8 cellular contexts compared by ENCODE assay signal in the genomic region with DNA sequence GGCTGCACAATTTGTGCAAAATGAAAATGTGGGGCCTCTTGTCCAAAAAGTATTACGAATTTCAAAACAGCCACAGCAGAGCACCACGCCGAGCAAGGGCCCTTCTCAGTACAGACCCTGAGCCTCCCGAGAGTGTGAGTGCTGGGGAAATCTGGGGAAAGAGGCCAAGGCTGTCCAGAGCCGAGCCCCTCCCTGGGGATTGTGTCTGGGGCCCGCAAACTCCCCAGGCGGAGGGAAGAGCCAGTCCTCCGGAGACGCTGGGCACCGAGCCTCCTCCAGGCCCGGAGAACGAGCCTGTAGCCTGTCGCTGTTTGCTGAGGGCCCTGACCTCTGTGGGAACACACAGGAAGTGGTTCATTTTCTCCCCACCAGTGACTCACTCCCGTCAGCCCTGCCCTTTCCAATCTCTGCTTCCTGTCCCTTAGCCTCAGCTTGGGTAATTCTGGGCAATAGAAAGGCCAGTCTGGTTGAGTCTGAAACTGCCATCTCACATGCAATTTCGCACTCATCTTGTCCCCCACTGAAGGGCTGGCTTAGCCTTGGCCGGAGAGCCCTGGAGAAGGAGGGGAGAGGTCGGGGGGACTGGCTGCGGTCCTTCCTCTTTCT. TPM values are rescaled to one million over a fixed set of nuclear protein-coding genes. Genes with fewer than 3 reads are reported as not detected.
DNase-seq lines count a peak whose midpoint lies in the region; ATAC-seq and TF ChIP-seq lines count a peak whose summit lies in the region.

No MANE protein-coding gene starts in this region.

- H3K36me3 Mint-ChIP-seq in HFFc6 (ENCODE audit: low read depth), result no peaks in the 10 kb centered on the region
- H3K36me3 Mint-ChIP-seq in activated CD4-positive, alpha-beta memory T cell treated with anti-CD3 and anti-CD28 coated beads for 36 hours, result peaks cover 1% of the 10 kb centered on the region
- peaks cover 17% of the 10 kb centered on the region for H3K36me3 Mint-ChIP-seq in stimulated activated effector memory CD8-positive, alpha-beta T cell treated with anti-CD3 and anti-CD28 coated beads, Interleukin-12 subunit alpha, Interleukin-12 subunit beta, amount 100 ng/mL, for 72 hours

- H3K27me3 ChIP-seq in effector memory CD4-positive, alpha-beta T cell (replicated peaks; ENCODE audit: control insufficient read depth, insufficient read depth, low read length, poor library complexity, severe bottlenecking), result no peaks in the 10 kb centered on the region
- no peaks in the 10 kb centered on the region for H3K27me3 ChIP-seq in muscle layer of duodenum (ENCODE audit: low read depth, low read length)

- POLR2A ChIA-PET in activated CD4-positive, alpha-beta memory T cell treated with anti-CD3 and anti-CD28 coated beads for 36 hours (lab: Charles Lee), result interaction anchor here (1.0 kb wide), 1 partner anchor 12 kb away, joined by 3 read pairs; no protein-coding TSS in a partner anchor

- H3K4me1 Mint-ChIP-seq in HFFc6 (ENCODE audit: low read depth), result peaks cover 23% of the 10 kb centered on the region
- H3K4me1 Mint-ChIP-seq in activated CD4-positive, alpha-beta memory T cell treated with anti-CD3 and anti-CD28 coated beads for 36 hours (ENCODE audit: low read depth), result peaks cover 25% of the 10 kb centered on the region
- peaks cover 29% of the 10 kb centered on the region for H3K4me1 Mint-ChIP-seq in stimulated activated effector memory CD8-positive, alpha-beta T cell treated with anti-CD3 and anti-CD28 coated beads, Interleukin-12 subunit alpha, Interleukin-12 subunit beta, amount 100 ng/mL, for 72 hours

- H3K9me3 ChIP-seq in effector memory CD4-positive, alpha-beta T cell (ENCODE audit: control insufficient read depth, low read length), result no peaks in the 10 kb centered on the region
- H3K9me3 ChIP-seq in muscle layer of duodenum (ENCODE audit: control insufficient read depth in 1 of 2, low read length in 2 of 2), result no peaks in the 10 kb centered on the region

- DNase-seq in GM13976 (ENCODE audit: low spot score), result peak; percentile 88
- peak; percentile 92 for DNase-seq in HFFc6
- peak; percentile 35 for DNase-seq in NCI-H2029 (lab: John Stamatoyannopoulos, UW)
- peak; percentile 91 for DNase-seq in activated CD4-positive, alpha-beta memory T cell treated with anti-CD3 and anti-CD28 coated beads for 36 hours
- peak; percentile 45 to 55 (median 46) for DNase-seq in effector memory CD4-positive, alpha-beta T cell
- DNase-seq in stimulated activated effector memory CD8-positive, alpha-beta T cell treated with anti-CD3 and anti-CD28 coated beads, Interleukin-12 subunit alpha, Interleukin-12 subunit beta, amount 100 ng/mL, for 72 hours (ENCODE audit: low spot score in 2 of 2), result peak; percentile 65 to 92
- no peak for DNase-seq in NCI-H1694 (lab: John Stamatoyannopoulos, UW)

- H3K36me3 ChIP-seq in effector memory CD4-positive, alpha-beta T cell (ENCODE audit: control insufficient read depth, insufficient read depth, low read length), result no peaks in the 10 kb centered on the region
- H3K36me3 ChIP-seq in muscle layer of duodenum (ENCODE audit: control insufficient read depth in 1 of 2, insufficient read depth in 2 of 2, low read length in 2 of 2), result no peaks in the 10 kb centered on the region

- CTCF ChIA-PET in activated CD4-positive, alpha-beta memory T cell treated with anti-CD3 and anti-CD28 coated beads for 36 hours (lab: Charles Lee), result interaction anchor here (0.7 to 4.9 kb wide), 10 partner anchors 12 to 1034 kb away, joined by 3 to 34 read pairs (median 4); no protein-coding TSS in a partner anchor

- H3K27ac Mint-ChIP-seq in HFFc6, result peak overlapping the region; percentile 100
- peak overlapping the region; percentile 91 for H3K27ac Mint-ChIP-seq in activated CD4-positive, alpha-beta memory T cell treated with anti-CD3 and anti-CD28 coated beads for 36 hours
- H3K27ac Mint-ChIP-seq in stimulated activated effector memory CD8-positive, alpha-beta T cell treated with anti-CD3 and anti-CD28 coated beads, Interleukin-12 subunit alpha, Interleukin-12 subunit beta, amount 100 ng/mL, for 72 hours, result peak overlapping the region; percentile 88

- H3K4me3 ChIP-seq in effector memory CD4-positive, alpha-beta T cell (ENCODE audit: insufficient read depth, low read depth, low read length, poor library complexity, severe bottlenecking), result peak overlapping the region; percentile 26
- H3K4me3 ChIP-seq in muscle layer of duodenum (ENCODE audit: low read depth in 1 of 2, low read length in 2 of 2), result peak overlapping the region; percentile 21 to 36

- peak; percentile 97 for ATAC-seq in stimulated activated effector memory CD8-positive, alpha-beta T cell treated with anti-CD3 and anti-CD28 coated beads, Interleukin-12 subunit alpha, Interleukin-12 subunit beta, amount 100 ng/mL, for 72 hours

- peak overlapping the region; percentile 90 for H3K4me3 Mint-ChIP-seq in HFFc6
- H3K4me3 Mint-ChIP-seq in activated CD4-positive, alpha-beta memory T cell treated with anti-CD3 and anti-CD28 coated beads for 36 hours, result peak overlapping the region; percentile 73
- peak overlapping the region; percentile 70 for H3K4me3 Mint-ChIP-seq in stimulated activated effector memory CD8-positive, alpha-beta T cell treated with anti-CD3 and anti-CD28 coated beads, Interleukin-12 subunit alpha, Interleukin-12 subunit beta, amount 100 ng/mL, for 72 hours

- in situ Hi-C loops in GM13976 (cut with MboI; ENCODE audit: low sequenced_read_pairs, unreplicated experiment), result no loop called here

- peaks cover 22% of the 10 kb centered on the region for H3K4me1 ChIP-seq in effector memory CD4-positive, alpha-beta T cell (ENCODE audit: control insufficient read depth, insufficient read depth, low read length, poor library complexity, severe bottlenecking)
- H3K4me1 ChIP-seq in muscle layer of duodenum (ENCODE audit: control insufficient read depth in 1 of 2, insufficient read depth in 2 of 2, low read length in 2 of 2), result peaks cover 7 to 12% of the 10 kb centered on the region in 2 donors

- H3K27me3 Mint-ChIP-seq in HFFc6 (ENCODE audit: insufficient read depth), result peaks cover 5% of the 10 kb centered on the region
- no peaks in the 10 kb centered on the region for H3K27me3 Mint-ChIP-seq in activated CD4-positive, alpha-beta memory T cell treated with anti-CD3 and anti-CD28 coated beads for 36 hours

- H3K27ac ChIP-seq in effector memory CD4-positive, alpha-beta T cell (ENCODE audit: insufficient read depth, low read length, poor library complexity, severe bottlenecking), result peak overlapping the region; percentile 50
- peak overlapping the region; percentile 96 for H3K27ac ChIP-seq in muscle layer of duodenum (ENCODE audit: low read length)

- TF ChIP-seq CTCF in GM13976 (IDR thresholded peaks at IDR 0.05; ENCODE audit: borderline replicate concordance, control extremely low read depth, extremely low read depth, insufficient read depth, missing control alignments) (no peak), HFFc6 (IDR thresholded peaks at IDR 0.05) (no peak)

- intact Hi-C loops in activated CD4-positive, alpha-beta memory T cell treated with anti-CD3 and anti-CD28 coated beads for 36 hours (cut with micrococcal nuclease), result loop anchor here (2.0 to 10.0 kb wide), 8 partner anchors 19 to 801 kb away; a partner anchor contains a TSS

- H3K9me3 Mint-ChIP-seq in HFFc6, result no peaks in the 10 kb centered on the region
- no peaks in the 10 kb centered on the region for H3K9me3 Mint-ChIP-seq in activated CD4-positive, alpha-beta memory T cell treated with anti-CD3 and anti-CD28 coated beads for 36 hours
- H3K9me3 Mint-ChIP-seq in stimulated activated effector memory CD8-positive, alpha-beta T cell treated with anti-CD3 and anti-CD28 coated beads, Interleukin-12 subunit alpha, Interleukin-12 subunit beta, amount 100 ng/mL, for 72 hours, result no peaks in the 10 kb centered on the region

RNA-seq across cellular contexts. Expression of a gene that starts 19.5 kb away (rescaled TPM):
- 10 to 100 TPM; 52.9 to 61.9 (median 57.6) TPM for total RNA-seq in HFFc6 (2021; fragmentation: NEBNext Ultra II Directional; extraction: Animal tissue kit (Norgen Biotek cat#: 25700))
- total RNA-seq in activated CD4-positive, alpha-beta memory T cell treated with anti-CD3 and anti-CD28 coated beads for 36 hours, result 10 to 100 TPM; 23.6 to 23.7 TPM
